Comparison of ENCODE assay signal across 12 cellular contexts in genomic region chr6:52570291-52570700, GRCh38. TPM values are rescaled to one million over a fixed set of nuclear protein-coding genes. Genes with fewer than 3 reads are reported as not detected.
A peak's percentile ranks its signal among the peaks of the same experiment; 100 is the strongest.
DNase-seq lines count a peak whose midpoint lies in the region; ATAC-seq and TF ChIP-seq lines count a peak whose summit lies in the region.
"Had no signal": no experiment of that assay in that cellular context is flagged by ENCODE, and none has a peak within 500 bp of the region (broad histone marks: within the 10 kb centered on the region; RNA-seq: fewer than 3 reads in every experiment).

No MANE protein-coding gene starts in this region.

- H3K27ac ChIP-seq in GM23248: peak overlapping the region; percentile 93
- peak overlapping the region; percentile 57; the same call in 1 of the 2 replicates for H3K27ac ChIP-seq in Panc1 (ENCODE audit: low read length)

- intact Hi-C loops in Panc1 (cut with micrococcal nuclease; ENCODE audit: unreplicated experiment): no loop called here
- intact Hi-C loops in Right ventricle myocardium superior (cut with DNase I): loop anchor here (5.0 kb wide), 1 partner anchor 58 kb away; no protein-coding TSS in a partner anchor

- no peaks in the 10 kb centered on the region for H4K20me1 ChIP-seq in GM23248 (ENCODE audit: insufficient read depth)

- peaks cover 98% of the 10 kb centered on the region for H3K79me2 ChIP-seq in GM23248 (ENCODE audit: insufficient read depth)

- H3K36me3 ChIP-seq in GM23248 (ENCODE audit: low read depth): peaks cover 12% of the 10 kb centered on the region; the same call in 1 of the 2 replicates
- H3K36me3 ChIP-seq in Panc1 (ENCODE audit: control insufficient read depth, insufficient read depth, low read length): no peaks in the 10 kb centered on the region

- H3K4me1 ChIP-seq in GM23248 (ENCODE audit: insufficient read depth) (peaks cover 87% of the 10 kb centered on the region), Panc1 (ENCODE audit: control insufficient read depth, insufficient read depth, low read length) (peaks cover 57% of the 10 kb centered on the region)

- H3K4me3 ChIP-seq in GM23248 (peak overlapping the region; percentile 55), Panc1 (ENCODE audit: low read depth in 2 of 2, low read length in 2 of 2) (no peak overlapping the region)
- H3K4me3 ChIP-seq: GM12878 had no signal

- H2AFZ ChIP-seq in GM23248: no peak overlapping the region

- peaks cover 93% of the 10 kb centered on the region for H3F3A ChIP-seq in GM23248 (ENCODE audit: insufficient read depth)

- in situ Hi-C loops in GM23248 (cut with MboI): no loop called here
- in situ Hi-C loops in Panc1 (cut with HindIII; ENCODE audit: low pct_unique_long_range_greater_than_20kb, low sequenced_read_pairs): no loop called here

- peak overlapping the region; percentile 98 for H3K9ac ChIP-seq in GM23248

- no peaks in the 10 kb centered on the region for H3K9me2 ChIP-seq in GM23248 (ENCODE audit: insufficient read depth)

- H3K9me3 ChIP-seq in GM23248 (ENCODE audit: low read depth): no peaks in the 10 kb centered on the region
- H3K9me3 ChIP-seq in Panc1 (ENCODE audit: control insufficient read depth, insufficient read depth, low read depth, low read length): no peaks in the 10 kb centered on the region

- BruUV-seq in Panc1 (replicated peaks; lab: Mats Ljungman, UMichigan): no TSS peak

- ATAC-seq in Panc1 (no peak), Right ventricle myocardium superior (ENCODE audit: poor library complexity) (peak; percentile 76), HG03342 (IDR thresholded peaks at IDR 0.05; ENCODE audit: unreplicated experiment) (no peak)
- ATAC-seq: GM12878 had no signal

- POLR2A ChIA-PET in Panc1 (lab: Charles Lee): no interaction called here

- TF ChIP-seq CTCF in Panc1 (IDR thresholded peaks at IDR 0.05): no peak

- DNase-seq in GM23248: peak; percentile 86
- DNase-seq in Panc1 (ENCODE audit: low read depth, low spot score): no peak
- no peak for DNase-seq in Right ventricle myocardium superior
- DNase-seq in renal cortical epithelial cell (ENCODE audit: low read depth): peak; percentile 54
- DNase-seq in activated CD4-positive, alpha-beta T cell treated with anti-CD3 and anti-CD28 coated beads for 4 hours: no peak
- no peak for DNase-seq in GDM1 (lab: John Stamatoyannopoulos, UW)
- DNase-seq in NCI-H774 (lab: John Stamatoyannopoulos, UW): no peak
- DNase-seq: activated CD4-positive, alpha-beta T cell treated with anti-CD3 and anti-CD28 coated beads, Interleukin-2, amount 10 ng/mL, durations not matched to agents 7 days and 5 days; effector CD8-positive, alpha-beta T cell; NCI-H2029 treated with DMSO at 0.1 percent for 48 hours had no signal

- CTCF ChIA-PET in Panc1 (lab: Charles Lee): no interaction called here

- 2 to 3% methylated on average over 8 of the region's 8 CpGs for WGBS in GM23248 (ENCODE audit: low coverage in 1 of 2, low lambda C conversion rate in 2 of 2, missing lambda C conversion rate in 2 of 2), 2 experiments

- H3K27me3 ChIP-seq in GM23248 (replicated peaks; ENCODE audit: insufficient read depth) (no peaks in the 10 kb centered on the region), Panc1 (ENCODE audit: control insufficient read depth, insufficient read depth, low read length) (no peaks in the 10 kb centered on the region)

- peak overlapping the region; percentile 84 for H3K4me2 ChIP-seq in GM23248 (ENCODE audit: unreplicated experiment)

RNA-seq across cellular contexts. Expression of gene TRAM2, which starts 6.6 kb away (rescaled TPM):
- total RNA-seq in GM23248 (2014; rRNA removed; shearing (Covaris generic)): 174 and 182 TPM in 2 replicates
- 141 and 145 TPM in 2 replicates for polyA plus RNA-seq in GM23248 (2016; fragmentation: Nextera tagmentation; extraction: Ambion mirVana)
- 56.7 TPM for total RNA-seq in Panc1 (2021; ENCODE audit: unreplicated experiment)
- 32.2 TPM for polyA plus RNA-seq in Panc1 (2012; ENCODE audit: insufficient read length)
- total RNA-seq in Right ventricle myocardium superior: 11.0 TPM
- total RNA-seq in renal cortical epithelial cell: 11.5 and 47.0 TPM in 2 replicates

Comparison
In these comparisons a context has a peak if more than half of its experiments do, and no peak if none do; other contexts are left out.
1. DNase-seq: peak in GM23248 (single experiment) and renal cortical epithelial cell (single experiment); none in Panc1 (single experiment), Right ventricle myocardium superior (single experiment), activated CD4-positive, alpha-beta T cell treated with anti-CD3 and anti-CD28 coated beads for 4 hours (0 of 2), GDM1 (single experiment) and NCI-H774 (single experiment).